In genomic region chr10:132335189-132336063, GRCh38 we compare ENCODE assay signal across 8 cellular contexts. TPM values are rescaled to one million over a fixed set of nuclear protein-coding genes. Genes with fewer than 3 reads are reported as not detected.
DNase-seq lines count a peak whose midpoint lies in the region; ATAC-seq and TF ChIP-seq lines count a peak whose summit lies in the region.

No MANE protein-coding gene starts in this region.

- no peak overlapping the region for H3K27ac Mint-ChIP-seq in activated CD8-positive, alpha-beta T cell treated with anti-CD3 and anti-CD28 coated beads for 36 hours
- no peak overlapping the region for H3K27ac Mint-ChIP-seq in activated CD8-positive, alpha-beta T cell treated with anti-CD3 and anti-CD28 coated beads, Interleukin-2, amount 10 ng/mL, durations not matched to agents 7 days and 5 days

- POLR2A ChIA-PET in activated CD8-positive, alpha-beta T cell treated with anti-CD3 and anti-CD28 coated beads for 36 hours (lab: Charles Lee) = interaction anchor here (1.3 kb wide), 1 partner anchor 12 kb away, joined by 3 read pairs; no protein-coding TSS in a partner anchor
- POLR2A ChIA-PET in activated CD8-positive, alpha-beta T cell treated with anti-CD3 and anti-CD28 coated beads, Interleukin-2, amount 10 ng/mL, durations not matched to agents 7 days and 5 days (lab: Charles Lee) = no interaction called here

- TF ChIP-seq EP300 in stomach (IDR thresholded peaks at IDR 0.05) = no peak

- no peaks in the 10 kb centered on the region for H3K27me3 ChIP-seq in stomach

- peak overlapping the region in 3 of 5 donors; percentile 18 to 59 (median 19) for H3K27ac ChIP-seq in stomach

- peaks cover 18 to 43% (median 28%) of the 10 kb centered on the region in 4 donors for H3K4me1 ChIP-seq in stomach

- intact Hi-C loops in activated CD8-positive, alpha-beta T cell treated with anti-CD3 and anti-CD28 coated beads for 36 hours (cut with micrococcal nuclease) = no loop called here
- intact Hi-C loops in stomach (cut with DNase I; ENCODE audit: low total_unique reads) = no loop called here

- H3K27me3 Mint-ChIP-seq in activated CD8-positive, alpha-beta T cell treated with anti-CD3 and anti-CD28 coated beads for 36 hours = no peaks in the 10 kb centered on the region
- H3K27me3 Mint-ChIP-seq in activated CD8-positive, alpha-beta T cell treated with anti-CD3 and anti-CD28 coated beads, Interleukin-2, amount 10 ng/mL, durations not matched to agents 7 days and 5 days (ENCODE audit: low read depth) = no peaks in the 10 kb centered on the region

- no peak for ATAC-seq in activated CD8-positive, alpha-beta T cell treated with anti-CD3 and anti-CD28 coated beads for 36 hours
- no peak for ATAC-seq in activated CD8-positive, alpha-beta T cell treated with anti-CD3 and anti-CD28 coated beads, Interleukin-2, amount 10 ng/mL, durations not matched to agents 7 days and 5 days
- peak; percentile 48 for ATAC-seq in HG03159 (IDR thresholded peaks at IDR 0.05; ENCODE audit: unreplicated experiment)

- no peak for TF ChIP-seq CTCF in activated CD8-positive, alpha-beta T cell treated with anti-CD3 and anti-CD28 coated beads for 36 hours (IDR thresholded peaks at IDR 0.05)
- TF ChIP-seq CTCF in stomach (IDR thresholded peaks at IDR 0.05) = no peak

- H3K4me1 Mint-ChIP-seq in activated CD8-positive, alpha-beta T cell treated with anti-CD3 and anti-CD28 coated beads for 36 hours (ENCODE audit: low read depth) = peaks cover 34% of the 10 kb centered on the region
- peaks cover 38% of the 10 kb centered on the region for H3K4me1 Mint-ChIP-seq in activated CD8-positive, alpha-beta T cell treated with anti-CD3 and anti-CD28 coated beads, Interleukin-2, amount 10 ng/mL, durations not matched to agents 7 days and 5 days (ENCODE audit: low read depth)

- H3K4me3 Mint-ChIP-seq in activated CD8-positive, alpha-beta T cell treated with anti-CD3 and anti-CD28 coated beads for 36 hours = peak overlapping the region; percentile 72
- no peak overlapping the region for H3K4me3 Mint-ChIP-seq in activated CD8-positive, alpha-beta T cell treated with anti-CD3 and anti-CD28 coated beads, Interleukin-2, amount 10 ng/mL, durations not matched to agents 7 days and 5 days

- WGBS in stomach, 5 donors = 57 to 76% (median 64%) methylated on average over 13 to 14 of the region's 14 CpGs

- no peak for DNase-seq in activated CD8-positive, alpha-beta T cell treated with anti-CD3 and anti-CD28 coated beads for 36 hours
- DNase-seq in activated CD8-positive, alpha-beta T cell treated with anti-CD3 and anti-CD28 coated beads, Interleukin-2, amount 10 ng/mL, durations not matched to agents 7 days and 5 days = no peak
- DNase-seq in cerebellar cortex (ENCODE audit: low spot score) (peak; percentile 85), stomach (no peak), glomerular visceral epithelial cell (ENCODE audit: extremely low spot score) (no peak), SKM-1 treated with dmso at 0.1 percent for 144 hours (lab: John Stamatoyannopoulos, UW; ENCODE audit: unreplicated experiment) (no peak)
- no peak for DNase-seq in stimulated activated CD4-positive, alpha-beta T cell treated with anti-CD3 and anti-CD28 coated beads, Interleukin-15, amount 100 ng/mL, for 24 hours

- peaks cover 11% of the 10 kb centered on the region for H3K36me3 Mint-ChIP-seq in activated CD8-positive, alpha-beta T cell treated with anti-CD3 and anti-CD28 coated beads for 36 hours (ENCODE audit: low read depth)
- peaks cover 8% of the 10 kb centered on the region for H3K36me3 Mint-ChIP-seq in activated CD8-positive, alpha-beta T cell treated with anti-CD3 and anti-CD28 coated beads, Interleukin-2, amount 10 ng/mL, durations not matched to agents 7 days and 5 days (ENCODE audit: low read depth)

- TF ChIP-seq POLR2A in stomach (IDR thresholded peaks at IDR 0.05) = no peak

- H3K4me3 ChIP-seq in stomach = peak overlapping the region in 1 of 4 donors; percentile 49

- no peaks in the 10 kb centered on the region for H3K9me3 ChIP-seq in stomach

- H3K36me3 ChIP-seq in stomach = peaks cover 0 to 30% (median 23%) of the 10 kb centered on the region in 4 donors

- CTCF ChIA-PET in activated CD8-positive, alpha-beta T cell treated with anti-CD3 and anti-CD28 coated beads for 36 hours (lab: Charles Lee) = interaction anchor here (1.0 kb wide), 2 partner anchors 25 to 26 kb away, joined by 3 read pairs; no protein-coding TSS in a partner anchor
- CTCF ChIA-PET in activated CD8-positive, alpha-beta T cell treated with anti-CD3 and anti-CD28 coated beads, Interleukin-2, amount 10 ng/mL, durations not matched to agents 7 days and 5 days (lab: Charles Lee) = no interaction called here

- H3K9me3 Mint-ChIP-seq in activated CD8-positive, alpha-beta T cell treated with anti-CD3 and anti-CD28 coated beads for 36 hours = no peaks in the 10 kb centered on the region
- H3K9me3 Mint-ChIP-seq in activated CD8-positive, alpha-beta T cell treated with anti-CD3 and anti-CD28 coated beads, Interleukin-2, amount 10 ng/mL, durations not matched to agents 7 days and 5 days (ENCODE audit: insufficient read depth) = no peaks in the 10 kb centered on the region

RNA-seq across cellular contexts. Expression of gene LRRC27, which starts 3.4 kb away (rescaled TPM):
- 1 to 10 TPM; 2.7 to 3.5 TPM for total RNA-seq in activated CD8-positive, alpha-beta T cell treated with anti-CD3 and anti-CD28 coated beads for 36 hours
- 1 to 10 TPM; 3.3 to 3.8 TPM for total RNA-seq in activated CD8-positive, alpha-beta T cell treated with anti-CD3 and anti-CD28 coated beads, Interleukin-2, amount 10 ng/mL, durations not matched to agents 7 days and 5 days
- 10 to 100 TPM in 4 of 5 donors, 1 to 10 TPM in 1; 7.5 to 31.3 (median 15.1) TPM for total RNA-seq in stomach
- 1 to 10 TPM; 4.2 to 7.0 (median 6.9) TPM for polyA plus RNA-seq in stomach

RNA-seq across cellular contexts. Expression of gene STK32C, which starts 27.7 kb away (rescaled TPM):
- 10 to 100 TPM; 29.3 to 31.4 TPM for total RNA-seq in activated CD8-positive, alpha-beta T cell treated with anti-CD3 and anti-CD28 coated beads for 36 hours
- total RNA-seq in activated CD8-positive, alpha-beta T cell treated with anti-CD3 and anti-CD28 coated beads, Interleukin-2, amount 10 ng/mL, durations not matched to agents 7 days and 5 days = 10 to 100 TPM; 19.1 to 21.1 TPM
- total RNA-seq in stomach = 10 to 100 TPM in 2 of 5 donors, 1 to 10 TPM in 2, not detected in 1; 1.6 to 71.0 (median 12.7) TPM
- 10 to 100 TPM in 1 of 3 donors, 1 to 10 TPM in 2; 7.8 to 10.4 (median 7.9) TPM for polyA plus RNA-seq in stomach
